21 cellular contexts compared by ENCODE assay signal in genomic region chr2:238406998-238407285, GRCh38.
"Had no signal": no experiment of that assay in that cellular context is flagged by ENCODE, and none has a peak within 500 bp of the region (broad histone marks: within the 10 kb centered on the region; RNA-seq: fewer than 3 reads in every experiment).

No MANE protein-coding gene starts in this region.

- H3K9me3 ChIP-seq: left ventricle myocardium inferior, mucosa of descending colon, right atrium auricular region, right lobe of liver, suprapubic skin, thoracic aorta, tibial artery, uterus had no signal

- H3K4me2 ChIP-seq: smooth muscle cell had no signal

- ATAC-seq: naive thymus-derived CD4-positive, alpha-beta T cell; right lobe of liver; stimulated activated effector memory CD8-positive, alpha-beta T cell treated with anti-CD3 and anti-CD28 coated beads, Interleukin-12 subunit alpha, Interleukin-12 subunit beta, amount 100 ng/mL, for 72 hours had no signal

- H3K27me3 ChIP-seq: right atrium auricular region, right lobe of liver, suprapubic skin, tibial artery, uterus had no signal

- FAIRE-seq: islet of Langerhans had no signal

- H3K36me3 ChIP-seq: right atrium auricular region, right lobe of liver, suprapubic skin, thoracic aorta, uterus had no signal

- H3K4me1 ChIP-seq: left ventricle myocardium inferior, right atrium auricular region, suprapubic skin, uterus had no signal

- DNase-seq: head of caudate nucleus; hippocampal formation; left ventricle myocardium inferior; midbrain; naive thymus-derived CD4-positive, alpha-beta T cell; nucleus accumbens; right lobe of liver; stimulated activated CD4-positive, alpha-beta T cell treated with anti-CD3 and anti-CD28 coated beads, Interleukin-15, amount 100 ng/mL, for 24 hours; stimulated activated CD4-positive, alpha-beta T cell treated with anti-CD3 and anti-CD28 coated beads, Interleukin-2, amount 100 ng/mL, for 24 hours; stimulated activated CD4-positive, alpha-beta T cell treated with anti-CD3 and anti-CD28 coated beads, Interleukin-4, amount 100 ng/mL, for 1 hour; stimulated activated naive CD4-positive, alpha-beta T cell; tibial artery; uterus had no signal

- H3K27ac ChIP-seq: left ventricle myocardium inferior, right atrium auricular region, right lobe of liver, suprapubic skin, thoracic aorta, tibial artery, uterus had no signal

- H3K4me3 ChIP-seq: left ventricle myocardium inferior, lung, mucosa of descending colon, right atrium auricular region, right lobe of liver, smooth muscle cell, suprapubic skin, thoracic aorta, tibial artery, uterus had no signal
